Comparison of ENCODE assay signal across 8 cellular contexts in genomic region chr15:74383695-74384565, GRCh38. TPM values are rescaled to one million over a fixed set of nuclear protein-coding genes. Genes with fewer than 3 reads are reported as not detected.
DNase-seq lines count a peak whose midpoint lies in the region; ATAC-seq and TF ChIP-seq lines count a peak whose summit lies in the region.

No MANE protein-coding gene starts in this region.

- H3K4me3 ChIP-seq in GM06990 (replicated peaks; ENCODE audit: low read depth, low read length) (no peak overlapping the region), lower leg skin (ENCODE audit: low read depth, poor library complexity, severe bottlenecking) (no peak overlapping the region)

- no peak for TF ChIP-seq POLR2A in lower leg skin (IDR thresholded peaks at IDR 0.05)

- H3K36me3 ChIP-seq in GM06990 (ENCODE audit: control insufficient read depth, insufficient read depth, low read length), result no peaks in the 10 kb centered on the region

- TF ChIP-seq CTCF in GM06990 (IDR thresholded peaks at IDR 0.05; ENCODE audit: insufficient read depth, low read length, poor library complexity, severe bottlenecking) (peak; percentile 39), lower leg skin (IDR thresholded peaks at IDR 0.05) (no peak)

- DNase-seq in GM06990 (ENCODE audit: extremely low read depth, insufficient read length) (peak; percentile 87), NCI-H226 (peak; percentile 74), astrocyte of the hippocampus (ENCODE audit: low read depth, low spot score) (peak; percentile 45), lower leg skin (ENCODE audit: low spot score in 2 of 2) (no peak), HuH-7 (ENCODE audit: low spot score) (no peak), middle frontal gyrus (ENCODE audit: extremely low spot score, low spot score) (no peak)
- DNase-seq in stimulated activated CD4-positive, alpha-beta T cell treated with anti-CD3 and anti-CD28 coated beads, Interleukin-4, amount 100 ng/mL, for 24 hours, result peak; percentile 79

- H3K27me3 ChIP-seq in GM06990 (replicated peaks; ENCODE audit: control insufficient read depth, insufficient read depth, low read length), result no peaks in the 10 kb centered on the region

- ATAC-seq in GM21723 (IDR thresholded peaks at IDR 0.05; ENCODE audit: unreplicated experiment), result peak; percentile 47

- intact Hi-C loops in lower leg skin (cut with DNase I; ENCODE audit: low total_unique reads), result loop anchor here (10.0 kb wide), 1 partner anchor 51 kb away; the partner anchor contains the start of gene SEMA7A

- WGBS in lower leg skin, 2 donors, result 50 to 64% methylated on average over 8 of the region's 8 CpGs

RNA-seq across cellular contexts. Expression of gene CYP11A1, which starts 16.5 kb away (rescaled TPM):
- total RNA-seq in lower leg skin, result under 1 TPM in 3 of 4 donors, not detected in 1; 0.34 to 0.75 (median 0.49) TPM

RNA-seq across cellular contexts. Expression of gene SEMA7A, which starts 49.8 kb away (rescaled TPM):
- 10 to 100 TPM; 16.7 to 30.5 (median 20.5) TPM for total RNA-seq in lower leg skin

Comparison
In these comparisons a context has a peak if more than half of its experiments do, and no peak if none do; other contexts are left out.
1. DNase-seq: peak in GM06990 (single experiment), NCI-H226 (single experiment), astrocyte of the hippocampus (single experiment) and stimulated activated CD4-positive, alpha-beta T cell treated with anti-CD3 and anti-CD28 coated beads, Interleukin-4, amount 100 ng/mL, for 24 hours (single experiment); none in lower leg skin (0 of 2), HuH-7 (single experiment) and middle frontal gyrus (single experiment).